In the genomic region with DNA sequence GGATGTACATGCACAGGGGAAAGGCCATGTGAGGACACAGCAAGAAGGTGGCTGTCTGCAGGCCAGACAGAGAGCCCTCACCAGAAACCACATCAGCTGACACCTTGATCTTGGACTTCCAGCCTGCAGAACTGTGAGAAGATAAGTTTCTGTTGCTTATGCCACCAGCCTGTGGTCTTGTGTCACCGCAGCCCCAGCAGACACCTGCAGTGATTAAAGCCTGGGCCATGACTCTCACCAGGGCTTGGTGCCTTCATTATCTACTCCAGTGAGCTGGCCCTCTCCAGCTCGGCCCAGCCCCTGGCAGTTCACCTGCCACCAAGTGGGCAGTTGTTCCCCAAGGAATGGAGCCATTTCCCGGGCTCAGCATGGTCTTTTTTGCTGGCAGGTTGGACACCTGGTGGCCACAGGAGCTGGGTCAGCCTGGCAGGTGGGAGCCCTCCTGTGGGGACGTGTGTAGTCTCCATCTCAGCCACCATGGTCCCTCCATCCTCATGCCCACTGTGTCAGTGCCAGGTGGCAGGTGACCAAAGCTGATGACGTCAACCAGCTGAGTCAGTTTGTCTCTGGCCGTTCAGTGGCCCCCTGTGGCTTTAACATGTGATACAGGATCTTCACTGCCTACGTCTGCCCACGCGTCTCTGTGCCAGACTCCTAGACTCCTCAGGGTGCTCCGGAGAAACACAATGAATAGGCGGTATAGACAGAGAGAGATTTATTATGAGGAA, we compare ENCODE assay signal across 21 cellular contexts.
DNase-seq lines count a peak whose midpoint lies in the region; ATAC-seq, FAIRE-seq and TF ChIP-seq lines count a peak whose summit lies in the region.
"Had no signal": no experiment of that assay in that cellular context is flagged by ENCODE, and none has a peak within 500 bp of the region (broad histone marks: within the 10 kb centered on the region; RNA-seq: fewer than 3 reads in every experiment).

No MANE protein-coding gene starts in this region.

- H3K36me3 ChIP-seq in breast epithelium (no peaks in the 10 kb centered on the region), SJSA1 (no peaks in the 10 kb centered on the region), suprapubic skin (no peaks in the 10 kb centered on the region)
- H3K36me3 ChIP-seq: left lung had no signal

- peaks cover 3% of the 10 kb centered on the region for H3K36me3 Mint-ChIP-seq in MCF 10A (ENCODE audit: insufficient read depth, unreplicated experiment)
- H3K36me3 Mint-ChIP-seq: activated naive CD4-positive, alpha-beta T cell treated with anti-CD3 and anti-CD28 coated beads, Interleukin-2, amount 50 U/mL, for 24 hours; mesothelial cell of epicardium; stimulated activated memory B cell treated with anti-CD40 and anti-IgM and Interleukin-4, amounts not matched to agents 10 μg/mL and 1 μg/mL and 100 μg/mL, for 72 hours; T-cell had no signal

- DNase-seq in MCF 10A (ENCODE audit: unreplicated experiment) (peak; percentile 15), breast epithelium (ENCODE audit: low spot score in 2 of 2) (no peak), SJSA1 (ENCODE audit: low read depth in 1 of 2, low spot score in 2 of 2) (no peak), urothelium cell line (ENCODE audit: low spot score) (peak; percentile 35), suprapubic skin (ENCODE audit: low spot score in 2 of 2) (no peak)
- peak; percentile 8 for DNase-seq in Jurkat, Clone E6-1 (ENCODE audit: low read depth, low spot score)
- DNase-seq: activated CD4-positive, alpha-beta T cell treated with anti-CD3 and anti-CD28 coated beads for 4 hours; H9; MM.1S; NCI-H1436 treated with DMSO at 0.1 percent for 48 hours; NCI-H226; T-cell; testis had no signal

- no TSS peak for BruUV-seq in MCF 10A (replicated peaks; lab: Mats Ljungman, UMichigan)

- FAIRE-seq in urothelium cell line (lab: Jason Lieb, UNC): no peak

- no peak for ATAC-seq in esophagus mucosa
- no peak for ATAC-seq in GM21515 (IDR thresholded peaks at IDR 0.05; ENCODE audit: unreplicated experiment)
- ATAC-seq: left lung; stimulated activated memory B cell treated with anti-CD40 and anti-IgM and Interleukin-4, amounts not matched to agents 10 μg/mL and 1 μg/mL and 100 μg/mL, for 72 hours; T-cell had no signal

- no peak overlapping the region for H3K27ac Mint-ChIP-seq in MCF 10A (ENCODE audit: low read depth, unreplicated experiment)
- H3K27ac Mint-ChIP-seq: activated naive CD4-positive, alpha-beta T cell treated with anti-CD3 and anti-CD28 coated beads, Interleukin-2, amount 50 U/mL, for 24 hours; activated T-helper 1 cell treated with anti-CD3 and anti-CD28 coated beads, Interleukin-12 subunit alpha, Interleukin-12 subunit beta, Interleukin-2, Interleukin-4 antibody, amounts not matched to agents 30 ng/mL and 10 ng/mL and 1 ng/mL, durations not matched to agents 14 hours and 24 hours and 36 hours; H9; mesothelial cell of epicardium; progenitor cell of endocrine pancreas; stimulated activated memory B cell treated with anti-CD40 and anti-IgM and Interleukin-4, amounts not matched to agents 10 μg/mL and 1 μg/mL and 100 μg/mL, for 72 hours; T-cell had no signal

- H3K9me3 ChIP-seq in breast epithelium (no peaks in the 10 kb centered on the region), SJSA1 (replicated peaks) (no peaks in the 10 kb centered on the region; the same call in none of the 2 replicates), suprapubic skin (no peaks in the 10 kb centered on the region)
- H3K9me3 ChIP-seq: testis had no signal

- 82% methylated on average over 5 of the region's 11 CpGs for WGBS in suprapubic skin

- CTCF ChIA-PET in MCF 10A (lab: Yijun Ruan, JAX): interaction anchor here (1.1 kb wide), 1 partner anchor 33 kb away, joined by 3 read pairs; no protein-coding TSS in a partner anchor

- H3K4me3 Mint-ChIP-seq in MCF 10A (ENCODE audit: unreplicated experiment): no peak overlapping the region
- H3K4me3 Mint-ChIP-seq: activated naive CD4-positive, alpha-beta T cell treated with anti-CD3 and anti-CD28 coated beads, Interleukin-2, amount 50 U/mL, for 24 hours; activated T-helper 1 cell treated with anti-CD3 and anti-CD28 coated beads, Interleukin-12 subunit alpha, Interleukin-12 subunit beta, Interleukin-2, Interleukin-4 antibody, amounts not matched to agents 30 ng/mL and 10 ng/mL and 1 ng/mL, durations not matched to agents 14 hours and 24 hours and 36 hours; H9; mesothelial cell of epicardium; stimulated activated memory B cell treated with anti-CD40 and anti-IgM and Interleukin-4, amounts not matched to agents 10 μg/mL and 1 μg/mL and 100 μg/mL, for 72 hours; T-cell had no signal

- H3K27ac ChIP-seq in breast epithelium: no peak overlapping the region
- H3K27ac ChIP-seq in SJSA1: peak overlapping the region; percentile 79
- H3K27ac ChIP-seq in suprapubic skin: no peak overlapping the region
- H3K27ac ChIP-seq: left lung, testis had no signal

- peaks cover 12% of the 10 kb centered on the region for H3K27me3 Mint-ChIP-seq in MCF 10A (ENCODE audit: insufficient read depth, unreplicated experiment)

- intact Hi-C loops in MCF 10A (cut with micrococcal nuclease) (no loop called here), breast epithelium (cut with DNase I; ENCODE audit: low total_unique reads) (loop anchor here (10.0 kb wide), 1 partner anchor 1875 kb away; a partner anchor contains a TSS)

- H3K9me3 Mint-ChIP-seq in MCF 10A (ENCODE audit: unreplicated experiment): no peaks in the 10 kb centered on the region
- H3K9me3 Mint-ChIP-seq: activated naive CD4-positive, alpha-beta T cell treated with anti-CD3 and anti-CD28 coated beads, Interleukin-2, amount 50 U/mL, for 24 hours; activated T-helper 1 cell treated with anti-CD3 and anti-CD28 coated beads, Interleukin-12 subunit alpha, Interleukin-12 subunit beta, Interleukin-2, Interleukin-4 antibody, amounts not matched to agents 30 ng/mL and 10 ng/mL and 1 ng/mL, durations not matched to agents 14 hours and 24 hours and 36 hours; H9; mesothelial cell of epicardium; stimulated activated memory B cell treated with anti-CD40 and anti-IgM and Interleukin-4, amounts not matched to agents 10 μg/mL and 1 μg/mL and 100 μg/mL, for 72 hours; T-cell had no signal

- POLR2A ChIA-PET in MCF 10A (lab: Yijun Ruan, JAX): no interaction called here

- no peak for TF ChIP-seq EP300 in suprapubic skin (IDR thresholded peaks at IDR 0.05)

- TF ChIP-seq CTCF in MCF 10A (IDR thresholded peaks at IDR 0.05; ENCODE audit: unreplicated experiment): no peak
- TF ChIP-seq CTCF in breast epithelium (IDR thresholded peaks at IDR 0.05): no peak
- TF ChIP-seq CTCF in suprapubic skin (IDR thresholded peaks at IDR 0.05): no peak

- H3K27me3 ChIP-seq in breast epithelium: peaks cover 0 to 63% of the 10 kb centered on the region in 2 donors
- no peaks in the 10 kb centered on the region for H3K27me3 ChIP-seq in SJSA1 (replicated peaks)
- H3K27me3 ChIP-seq in suprapubic skin: peaks cover 60% of the 10 kb centered on the region
- H3K27me3 ChIP-seq: testis had no signal

- H3K4me3 ChIP-seq in breast epithelium (no peak overlapping the region), SJSA1 (no peak overlapping the region), suprapubic skin (no peak overlapping the region)
- H3K4me3 ChIP-seq in Jurkat, Clone E6-1 (ENCODE audit: low read length): no peak overlapping the region
- H3K4me3 ChIP-seq: left lung, testis had no signal

- no peaks in the 10 kb centered on the region for H3K4me1 ChIP-seq in breast epithelium
- peaks cover 25% of the 10 kb centered on the region for H3K4me1 ChIP-seq in SJSA1 (replicated peaks)
- no peaks in the 10 kb centered on the region for H3K4me1 ChIP-seq in suprapubic skin
- H3K4me1 ChIP-seq: left lung, testis had no signal

- TF ChIP-seq POLR2A in breast epithelium (IDR thresholded peaks at IDR 0.05): no peak
- TF ChIP-seq POLR2A in suprapubic skin (IDR thresholded peaks at IDR 0.05): no peak

- H3K4me1 Mint-ChIP-seq in MCF 10A (ENCODE audit: insufficient read depth, unreplicated experiment): no peaks in the 10 kb centered on the region
- H3K4me1 Mint-ChIP-seq: activated naive CD4-positive, alpha-beta T cell treated with anti-CD3 and anti-CD28 coated beads, Interleukin-2, amount 50 U/mL, for 24 hours; mesothelial cell of epicardium; stimulated activated memory B cell treated with anti-CD40 and anti-IgM and Interleukin-4, amounts not matched to agents 10 μg/mL and 1 μg/mL and 100 μg/mL, for 72 hours; T-cell had no signal

Comparison
In these comparisons a context has a peak if more than half of its experiments do, and no peak if none do; other contexts are left out.
1. DNase-seq: peak in MCF 10A (single experiment), Jurkat, Clone E6-1 (single experiment) and urothelium cell line (single experiment); none in breast epithelium (0 of 2), SJSA1 (0 of 2) and suprapubic skin (0 of 2).